Comparison of ENCODE assay signal across 20 cellular contexts in genomic region chrX:118484216-118484903, GRCh38. TPM values are rescaled to one million over a fixed set of nuclear protein-coding genes. Genes with fewer than 3 reads are reported as not detected.
A peak's percentile ranks its signal among the peaks of the same experiment; 100 is the strongest.
DNase-seq lines count a peak whose midpoint lies in the region; ATAC-seq, FAIRE-seq and TF ChIP-seq lines count a peak whose summit lies in the region.
"Had no signal": no experiment of that assay in that cellular context is flagged by ENCODE, and none has a peak within 500 bp of the region (broad histone marks: within the 10 kb centered on the region; RNA-seq: fewer than 3 reads in every experiment).

No MANE protein-coding gene starts in this region.

- no TSS peak for BruUV-seq in K562 (replicated peaks; lab: Mats Ljungman, UMichigan)

- no peak overlapping the region for H3K4me2 ChIP-seq in SK-N-SH
- H3K4me2 ChIP-seq in K562 (ENCODE audit: insufficient read depth, low read length) = no peak overlapping the region

- no peak for FAIRE-seq in K562 (lab: Jason Lieb, UNC)
- FAIRE-seq: G401.6 had no signal

- H3K36me3 ChIP-seq in SK-N-SH (replicated peaks in 1 of 2; ENCODE audit: control insufficient read depth in 1 of 2, insufficient read depth in 2 of 2, low read length in 1 of 2) (no peaks in the 10 kb centered on the region), K562 (ENCODE audit: control insufficient read depth, insufficient read depth, low read length) (no peaks in the 10 kb centered on the region), lower lobe of right lung (no peaks in the 10 kb centered on the region), upper lobe of right lung (no peaks in the 10 kb centered on the region), Peyer's patch (no peaks in the 10 kb centered on the region)
- H3K36me3 ChIP-seq: BE2C, HAP-1 had no signal

- CTCF ChIA-PET in SK-N-SH (lab: Yijun Ruan, JAX) = no interaction called here
- CTCF ChIA-PET in K562 (lab: Yijun Ruan, JAX; ENCODE audit: low intra/inter-chr PET ratio) = no interaction called here

- TF ChIP-seq RAD21 in SK-N-SH (IDR thresholded peaks at IDR 0.05; ENCODE audit: low read length) = no peak
- TF ChIP-seq RAD21 in K562 (CRISPR knock-in tag; conservative IDR thresholded peaks at IDR 0.05 in 1 of 2, IDR thresholded peaks at IDR 0.05 in 1 of 2) = no peak

- no peaks in the 10 kb centered on the region for H3K4me1 ChIP-seq in SK-N-SH (ENCODE audit: control insufficient read depth in 1 of 2, insufficient read depth in 2 of 2, low read depth in 1 of 2, low read length in 1 of 2)
- no peaks in the 10 kb centered on the region; a peak in 1 of 5 replicates for H3K4me1 ChIP-seq in K562 (replicated peaks in 1 of 2; ENCODE audit: control insufficient read depth in 2 of 2, insufficient read depth in 2 of 2, low read length in 2 of 2)
- H3K4me1 ChIP-seq in lower lobe of right lung = no peaks in the 10 kb centered on the region
- no peaks in the 10 kb centered on the region for H3K4me1 ChIP-seq in upper lobe of right lung
- no peaks in the 10 kb centered on the region for H3K4me1 ChIP-seq in Peyer's patch
- H3K4me1 ChIP-seq: BE2C, HAP-1 had no signal

- H3K27me3 ChIP-seq in SK-N-SH (ENCODE audit: insufficient read depth) (no peaks in the 10 kb centered on the region; the same call in 1 of the 2 replicates), K562 (ENCODE audit: control insufficient read depth in 2 of 2, insufficient read depth in 2 of 2, low read length in 2 of 2) (no peaks in the 10 kb centered on the region), lower lobe of right lung (ENCODE audit: low read depth) (no peaks in the 10 kb centered on the region), upper lobe of right lung (no peaks in the 10 kb centered on the region), Peyer's patch (no peaks in the 10 kb centered on the region)
- H3K27me3 ChIP-seq: BE2C had no signal

- TF ChIP-seq POLR2A in K562 (conservative IDR thresholded peaks at IDR 0.05) (no peak), Peyer's patch (IDR thresholded peaks at IDR 0.05) (no peak)

- WGBS in SK-N-SH (ENCODE audit: low lambda C conversion rate) = 52% methylated on average over 9 of the region's 9 CpGs
- 54% methylated on average over 7 of the region's 9 CpGs for WGBS in K562 (ENCODE audit: insufficient coverage, low coverage, missing lambda C conversion rate)

- TF ChIP-seq CTCF in SK-N-SH (IDR thresholded peaks at IDR 0.05) (no peak), K562 (IDR thresholded peaks at IDR 0.05 in 2 of 3, conservative IDR thresholded peaks at IDR 0.05 in 1 of 3; ENCODE audit: insufficient read depth in 2 of 3, low read depth in 1 of 3, low read length in 3 of 3) (no peak), lower lobe of right lung (IDR thresholded peaks at IDR 0.05) (no peak), upper lobe of right lung (IDR thresholded peaks at IDR 0.05) (no peak), Peyer's patch (IDR thresholded peaks at IDR 0.05) (no peak)

- ATAC-seq in SK-N-SH treated with all-trans-retinoic acid at 6 μM for 48 hours = no peak
- peak; percentile 45 for ATAC-seq in K562
- ATAC-seq in lower lobe of right lung = peak; percentile 57 to 95
- ATAC-seq in upper lobe of right lung = peak; percentile 74

- no peak for TF ChIP-seq EP300 in SK-N-SH (IDR thresholded peaks at IDR 0.05; ENCODE audit: borderline replicate concordance in 1 of 2, low read depth in 1 of 2, low read length in 1 of 2)
- no peak for TF ChIP-seq EP300 in K562 (IDR thresholded peaks at IDR 0.05; ENCODE audit: low read length)

- H3K9ac ChIP-seq in SK-N-SH = no peak overlapping the region
- H3K9ac ChIP-seq in K562 (ENCODE audit: insufficient read depth in 1 of 2, low read depth in 2 of 2, low read length in 2 of 2) = no peak overlapping the region

- H3K9me1 ChIP-seq in K562 (ENCODE audit: control insufficient read depth, insufficient read depth, low read length) = no peaks in the 10 kb centered on the region

- H3F3A ChIP-seq in SK-N-SH (replicated peaks; ENCODE audit: insufficient read depth) = no peaks in the 10 kb centered on the region

- in situ Hi-C loops in K562 (cut with MboI) = no loop called here

- DNase-seq in SK-N-SH = no peak
- DNase-seq in K562 (ENCODE audit: extremely low read depth in 1 of 4, low spot score in 3 of 4) = no peak
- no peak for DNase-seq in lower lobe of right lung
- DNase-seq in upper lobe of right lung = no peak
- DNase-seq in effector CD8-positive, alpha-beta T cell (lab: John Stamatoyannopoulos, UW) = no peak
- no peak for DNase-seq in activated naive CD4-positive, alpha-beta T cell treated with anti-CD3 and anti-CD28 coated beads, Interleukin-2, amount 50 U/mL, for 16 hours
- DNase-seq in Peyer's patch = no peak
- DNase-seq: 8988T; BE2C; Calu3; CD4-positive, alpha-beta T cell; DMS79; NCI-H1417 treated with DMSO at 0.1 percent for 48 hours; NCI-H187 treated with DMSO at 0.1 percent for 48 hours; NCI-H2227 treated with DMSO at 0.1 percent for 48 hours; NCI-H510A treated with DMSO at 0.1 percent for 48 hours; NCI-H774 had no signal

- H3K79me2 ChIP-seq in SK-N-SH (ENCODE audit: insufficient read depth) = no peaks in the 10 kb centered on the region
- no peaks in the 10 kb centered on the region for H3K79me2 ChIP-seq in K562 (ENCODE audit: control insufficient read depth, insufficient read depth, low read length)

- H2AFZ ChIP-seq in SK-N-SH (ENCODE audit: low read depth) (0 out of 2 replicates have a peak overlapping the region, but pooled peaks have one; percentile 59), K562 (ENCODE audit: low read depth, low read length) (peak overlapping the region; percentile 81)

- no peaks in the 10 kb centered on the region for H4K20me1 ChIP-seq in SK-N-SH (ENCODE audit: insufficient read depth)
- no peaks in the 10 kb centered on the region for H4K20me1 ChIP-seq in K562 (replicated peaks; ENCODE audit: control insufficient read depth, insufficient read depth, low read length)

- H3K9me3 ChIP-seq in SK-N-SH (no peaks in the 10 kb centered on the region), K562 (replicated peaks; ENCODE audit: control insufficient read depth, insufficient read depth, low read depth, low read length) (no peaks in the 10 kb centered on the region), lower lobe of right lung (no peaks in the 10 kb centered on the region), upper lobe of right lung (no peaks in the 10 kb centered on the region), Peyer's patch (no peaks in the 10 kb centered on the region)
- H3K9me3 ChIP-seq: BE2C, HAP-1 had no signal

- intact Hi-C loops in K562 (cut with micrococcal nuclease) = no loop called here
- intact Hi-C loops in lower lobe of right lung (cut with DNase I) = no loop called here
- intact Hi-C loops in upper lobe of right lung (cut with DNase I) = no loop called here

- H3K9me2 ChIP-seq in SK-N-SH = no peaks in the 10 kb centered on the region

- H3K4me3 ChIP-seq in SK-N-SH (ENCODE audit: low read depth in 2 of 2, low read length in 1 of 2) (no peak overlapping the region), K562 (no peak overlapping the region), lower lobe of right lung (no peak overlapping the region), upper lobe of right lung (no peak overlapping the region), Peyer's patch (no peak overlapping the region)
- H3K4me3 ChIP-seq: HAP-1 had no signal

- H3K27ac ChIP-seq in SK-N-SH (ENCODE audit: low read depth in 2 of 2, low read length in 1 of 2) = no peak overlapping the region
- no peak overlapping the region for H3K27ac ChIP-seq in K562 (ENCODE audit: extremely low read depth, low read depth, low read length)
- no peak overlapping the region for H3K27ac ChIP-seq in lower lobe of right lung
- H3K27ac ChIP-seq in upper lobe of right lung = no peak overlapping the region
- no peak overlapping the region for H3K27ac ChIP-seq in Peyer's patch

- POLR2A ChIA-PET in SK-N-SH (lab: Yijun Ruan, JAX) = no interaction called here
- POLR2A ChIA-PET in K562 (lab: Yijun Ruan, JAX) = no interaction called here

TF ChIP-seq in SK-N-SH, 30 proteins besides CTCF, POLR2A, EP300 and RAD21 (continues in another document):
- TF ChIP-seq SMC3 (IDR thresholded peaks at IDR 0.05; ENCODE audit: low read depth, low read length) (no peak), MXI1 (IDR thresholded peaks at IDR 0.05; ENCODE audit: low read depth, low read length) (no peak), CHD2 (IDR thresholded peaks at IDR 0.05; ENCODE audit: low read length, partially characterized antibody) (no peak)

TF ChIP-seq in SK-N-SH treated with all-trans-retinoic acid at 6 μM for 48 hours, 23 proteins besides CTCF, POLR2A, EP300 and RAD21 (continues in another document):
- TF ChIP-seq CSDC2 (CRISPR knock-in tag; IDR thresholded peaks at IDR 0.05) = no peak
- TF ChIP-seq ZNF565 (CRISPR knock-in tag; conservative IDR thresholded peaks at IDR 0.05; ENCODE audit: low read depth) = no peak
- no peak for TF ChIP-seq RARB (CRISPR knock-in tag; IDR thresholded peaks at IDR 0.05)
- TF ChIP-seq ZC3H10 (CRISPR knock-in tag; IDR thresholded peaks at IDR 0.05) = no peak

TF ChIP-seq in K562, 482 proteins besides CTCF, POLR2A, EP300 and RAD21 (continues in another document):
- TF ChIP-seq CHCHD3 (CRISPR knock-in tag; IDR thresholded peaks at IDR 0.05) (no peak), TOE1 (IDR thresholded peaks at IDR 0.05; ENCODE audit: borderline replicate concordance) (no peak), TOE1 (CRISPR knock-in tag; IDR thresholded peaks at IDR 0.05; ENCODE audit: borderline replicate concordance, low read depth) (no peak)

RNA-seq across cellular contexts. Expression of gene DOCK11, which starts 11.3 kb away (rescaled TPM):
- polyA plus RNA-seq in SK-N-SH (2012; rRNA removed) (34.8 and 39.3 TPM in 2 replicates), K562 (2011; rRNA removed) (38.4 and 50.9 TPM in 2 replicates), K562 (2014; fragmentation: Illumina TruSeq; extraction: Trizol) (47.5 and 55.3 TPM in 2 replicates), K562 (2014; fragmentation: Nextera tagmentation; extraction: Ambion mirVana) (10 to 100 TPM; 42.2 to 46.4 TPM), K562 (2014; rRNA removed) (41.8 and 42.5 TPM in 2 replicates)
- 50.5 and 72.0 TPM in 2 replicates for polyA plus RNA-seq in SK-N-SH (2012; cell fraction: cytosol; rRNA removed)
- 24.0 and 47.2 TPM in 2 replicates for polyA plus RNA-seq in SK-N-SH (2012; cell fraction: nucleus; rRNA removed)
- total RNA-seq in K562 (2011; cell fraction: chromatin; rRNA removed; ENCODE audit: low replicate concordance) = 20.0 and 87.2 TPM in 2 replicates
- 9.2 and 16.3 TPM in 2 replicates for total RNA-seq in K562 (2011; cell fraction: nucleolus; rRNA removed)
- total RNA-seq in K562 (2011; cell fraction: nucleoplasm; rRNA removed) = 24.5 and 31.0 TPM in 2 replicates
- total RNA-seq in K562 (2014; rRNA removed) (49.4 and 52.5 TPM in 2 replicates), K562 (2014; rRNA removed; fragmentation: Illumina TruSeq; extraction: Trizol) (74.8 and 86.1 TPM in 2 replicates), K562 (2015; rRNA removed; fragmentation: Illumina TruSeq; extraction: Trizol) (67.4 and 77.8 TPM in 2 replicates), K562 (2021) (56.8 and 58.5 TPM in 2 replicates), lower lobe of right lung (76.2 TPM), upper lobe of right lung (55.0 TPM), Peyer's patch (10 to 100 TPM in 2 of 4 donors, 1 to 10 TPM in 2; 5.6 to 34.7 (median 10.4) TPM)
- 8.6 and 17.2 TPM in 2 replicates for polyA plus RNA-seq in K562 (2011; cell fraction: cytosol; rRNA removed)
- 18.1 and 40.4 TPM in 2 replicates for polyA plus RNA-seq in K562 (2011; cell fraction: nucleus; rRNA removed)
- polyA plus RNA-seq in K562 (2012) = 58.3 and 63.2 TPM in 2 replicates
- polyA minus RNA-seq in K562 (2011; rRNA and poly(A)+ RNA removed) = 101 and 110 TPM in 2 replicates
- 25.4 and 37.8 TPM in 2 replicates for polyA minus RNA-seq in K562 (2011; cell fraction: cytosol; rRNA and poly(A)+ RNA removed)
- 16.6 and 34.4 TPM in 2 replicates for polyA minus RNA-seq in K562 (2011; cell fraction: nucleus; rRNA and poly(A)+ RNA removed)
